In the genomic region with DNA sequence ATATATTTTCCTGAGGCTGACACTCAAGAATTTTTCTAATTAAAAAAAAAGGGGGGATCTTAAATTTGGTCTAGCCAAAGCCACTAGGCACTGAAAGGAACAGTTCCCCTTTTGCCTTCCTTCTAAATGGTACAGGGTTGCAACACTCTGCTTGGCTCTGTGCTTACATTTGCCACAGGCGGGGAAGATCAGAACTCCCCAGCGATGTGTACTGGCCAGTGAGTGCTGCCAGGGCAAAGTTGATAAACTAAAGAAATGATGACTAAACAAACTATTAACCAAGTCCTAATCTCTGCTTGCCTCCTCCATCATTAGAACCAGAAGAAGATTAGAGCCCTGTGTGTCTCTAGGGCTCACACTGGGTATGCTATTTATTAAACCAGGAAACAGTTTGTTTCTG, we compare ENCODE assay signal across 11 cellular contexts.
DNase-seq lines count a peak whose midpoint lies in the region; ATAC-seq and TF ChIP-seq lines count a peak whose summit lies in the region.
"Had no signal": no experiment of that assay in that cellular context is flagged by ENCODE, and none has a peak within 500 bp of the region (broad histone marks: within the 10 kb centered on the region; RNA-seq: fewer than 3 reads in every experiment).

No MANE protein-coding gene starts in this region.

- no peaks in the 10 kb centered on the region for H3K9me3 Mint-ChIP-seq in neural progenitor cell
- H3K9me3 Mint-ChIP-seq: T-cell had no signal

- H3K36me3 Mint-ChIP-seq in neural progenitor cell = no peaks in the 10 kb centered on the region
- H3K36me3 Mint-ChIP-seq: T-cell had no signal

- no peak overlapping the region for H2AFZ ChIP-seq in neural progenitor cell (replicated peaks)

- no peak overlapping the region for H3K27ac ChIP-seq in neural progenitor cell
- H3K27ac ChIP-seq in SJCRH30 = no peak overlapping the region
- H3K27ac ChIP-seq: uterus had no signal

- no peak overlapping the region for H3K27ac Mint-ChIP-seq in neural progenitor cell
- H3K27ac Mint-ChIP-seq: T-cell had no signal

- H3K4me3 Mint-ChIP-seq in neural progenitor cell = no peak overlapping the region
- H3K4me3 Mint-ChIP-seq: T-cell had no signal

- no peaks in the 10 kb centered on the region for H3K27me3 ChIP-seq in neural progenitor cell
- no peaks in the 10 kb centered on the region for H3K27me3 ChIP-seq in SJCRH30
- H3K27me3 ChIP-seq: uterus had no signal

- no peaks in the 10 kb centered on the region for H3K27me3 Mint-ChIP-seq in neural progenitor cell (ENCODE audit: insufficient read depth, low read depth)

- H4K20me1 ChIP-seq in neural progenitor cell (ENCODE audit: low read depth) = no peaks in the 10 kb centered on the region

- ATAC-seq in GM19043 (IDR thresholded peaks at IDR 0.05; ENCODE audit: low read depth, unreplicated experiment) = peak; percentile 87
- ATAC-seq in HG02938 (IDR thresholded peaks at IDR 0.05; ENCODE audit: unreplicated experiment) = peak; percentile 72
- ATAC-seq: T-cell had no signal

- H3K4me3 ChIP-seq in neural progenitor cell (no peak overlapping the region), SJCRH30 (no peak overlapping the region)
- H3K4me3 ChIP-seq: uterus had no signal

- H3K4me1 ChIP-seq in neural progenitor cell = peaks cover 15% of the 10 kb centered on the region
- H3K4me1 ChIP-seq in SJCRH30 = no peaks in the 10 kb centered on the region
- H3K4me1 ChIP-seq: uterus had no signal

- H3K4me2 ChIP-seq in neural progenitor cell = peak overlapping the region; percentile 45

- no peaks in the 10 kb centered on the region for H3K79me2 ChIP-seq in neural progenitor cell (ENCODE audit: low read depth)

- DNase-seq in OCI-M1 (lab: John Stamatoyannopoulos, UW) (peak; percentile 63), neural progenitor cell (ENCODE audit: low spot score) (no peak), inferior parietal cortex (ENCODE audit: extremely low spot score) (no peak), SJCRH30 (no peak), NCI-H526 treated with DMSO at 0.1 percent for 48 hours (lab: John Stamatoyannopoulos, UW) (no peak), DMS53 (lab: John Stamatoyannopoulos, UW) (no peak)
- DNase-seq: hippocampal formation, uterus had no signal

- no peaks in the 10 kb centered on the region for H3K9me3 ChIP-seq in neural progenitor cell (ENCODE audit: low read depth)
- H3K9me3 ChIP-seq in SJCRH30 (replicated peaks) = no peaks in the 10 kb centered on the region
- H3K9me3 ChIP-seq: uterus had no signal

- no peak overlapping the region for H3K9ac ChIP-seq in neural progenitor cell

- no peaks in the 10 kb centered on the region for H3F3A ChIP-seq in neural progenitor cell (ENCODE audit: low read depth)

- H3K36me3 ChIP-seq in neural progenitor cell (no peaks in the 10 kb centered on the region), SJCRH30 (no peaks in the 10 kb centered on the region)
- H3K36me3 ChIP-seq: uterus had no signal

- peaks cover 19% of the 10 kb centered on the region for H3K4me1 Mint-ChIP-seq in neural progenitor cell
- H3K4me1 Mint-ChIP-seq: T-cell had no signal

- TF ChIP-seq CTCF in neural progenitor cell (IDR thresholded peaks at IDR 0.05) = no peak
